15 cellular contexts compared by ENCODE assay signal in genomic region chr1:2407166-2407990, GRCh38.
"Had no signal": no experiment of that assay in that cellular context is flagged by ENCODE, and none has a peak within 500 bp of the region (broad histone marks: within the 10 kb centered on the region; RNA-seq: fewer than 3 reads in every experiment).

No MANE protein-coding gene starts in this region.

- H3K4me3 Mint-ChIP-seq: activated CD4-positive, alpha-beta memory T cell treated with anti-CD3 and anti-CD28 coated beads for 36 hours; activated naive CD4-positive, alpha-beta T cell treated with anti-CD3 and anti-CD28 coated beads for 36 hours; endodermal cell; T-cell had no signal

- H3K4me1 Mint-ChIP-seq: nephron had no signal

- H3K27ac Mint-ChIP-seq: activated CD4-positive, alpha-beta memory T cell treated with anti-CD3 and anti-CD28 coated beads for 36 hours; activated naive CD4-positive, alpha-beta T cell treated with anti-CD3 and anti-CD28 coated beads for 36 hours; endodermal cell; nephron had no signal

- FAIRE-seq: bronchial epithelial cell, islet of Langerhans had no signal

- H3K27me3 ChIP-seq: ascending aorta, dorsolateral prefrontal cortex, suprapubic skin had no signal

- H3K9me3 Mint-ChIP-seq: activated CD4-positive, alpha-beta memory T cell treated with anti-CD3 and anti-CD28 coated beads for 36 hours; activated naive CD4-positive, alpha-beta T cell treated with anti-CD3 and anti-CD28 coated beads for 36 hours; endodermal cell; nephron; T-cell had no signal

- DNase-seq: activated CD4-positive, alpha-beta memory T cell treated with anti-CD3 and anti-CD28 coated beads for 36 hours; activated naive CD4-positive, alpha-beta T cell treated with anti-CD3 and anti-CD28 coated beads for 36 hours; dorsolateral prefrontal cortex; stimulated activated CD4-positive, alpha-beta T cell treated with anti-CD3 and anti-CD28 coated beads, Interleukin-2, amount 100 ng/mL, for 48 hours; stimulated activated naive CD4-positive, alpha-beta T cell; T-cell; T1000 had no signal

- ATAC-seq: T-cell had no signal

- H3K27me3 Mint-ChIP-seq: activated CD4-positive, alpha-beta memory T cell treated with anti-CD3 and anti-CD28 coated beads for 36 hours; T-cell had no signal

- H3K9me3 ChIP-seq: ascending aorta, suprapubic skin had no signal

- H3K4me3 ChIP-seq: ascending aorta, dorsolateral prefrontal cortex, SK-N-MC, suprapubic skin had no signal

- H3K27ac ChIP-seq: ascending aorta, SK-N-MC, suprapubic skin, WERI-Rb-1 had no signal
